In genomic region chr17:39199986-39200879, GRCh38 we compare ENCODE assay signal across 1 cellular context.
TF ChIP-seq lines count a peak whose summit lies in the region.

Gene RPL19, plus strand, starts transcription at chr17:39200283. Its CDS starts 62 bp downstream, at chr17:39200345.

TF ChIP-seq in HepG2, 621 proteins besides CTCF, POLR2A, EP300 and RAD21 (continued from another document and continues in another):
- TF ChIP-seq FOXP4 (CRISPR knock-in tag; IDR thresholded peaks at IDR 0.05) (peak; percentile 35; the same call in 1 of the 2 replicates), CEBPG (CRISPR knock-in tag; IDR thresholded peaks at IDR 0.05) (peak; percentile 87), KDM2A (CRISPR knock-in tag; IDR thresholded peaks at IDR 0.05; ENCODE audit: borderline replicate concordance, low read depth) (peak; percentile 85; the same call in 1 of the 2 replicates), ELF4 (CRISPR knock-in tag; IDR thresholded peaks at IDR 0.05; ENCODE audit: borderline replicate concordance) (peak; percentile 75; the same call in 1 of the 2 replicates), KDM6A (CRISPR knock-in tag; IDR thresholded peaks at IDR 0.05; ENCODE audit: low read depth) (0 out of 2 replicates have a peak, but pooled peaks have one; percentile 6), PAX8 (CRISPR knock-in tag; IDR thresholded peaks at IDR 0.05; ENCODE audit: borderline replicate concordance) (peak; percentile 98; the same call in 1 of the 2 replicates), AGO1 (IDR thresholded peaks at IDR 0.05; ENCODE audit: low read depth, low read length, poor library complexity, severe bottlenecking) (peak; percentile 51), SOX6 (IDR thresholded peaks at IDR 0.05) (no peak), SOX6 (CRISPR knock-in tag; IDR thresholded peaks at IDR 0.05) (peak; percentile 60), NR2F6 (IDR thresholded peaks at IDR 0.05) (0 out of 2 replicates have a peak, but pooled peaks have one; percentile 28), NR2F6 (CRISPR knock-in tag; IDR thresholded peaks at IDR 0.05) (no peak), ZNF138 (CRISPR knock-in tag; IDR thresholded peaks at IDR 0.05; ENCODE audit: low read depth) (no peak; the same call in 1 of the 2 replicates), THAP7 (CRISPR knock-in tag; IDR thresholded peaks at IDR 0.05) (peak; percentile 33; the same call in 1 of the 2 replicates), FOXA3 (CRISPR knock-in tag; IDR thresholded peaks at IDR 0.05) (peak; percentile 20; the same call in 1 of the 2 replicates), ZNF343 (CRISPR knock-in tag; IDR thresholded peaks at IDR 0.05) (peak; percentile 79; the same call in 1 of the 2 replicates), SMARCE1 (IDR thresholded peaks at IDR 0.05; ENCODE audit: borderline replicate concordance) (no peak), MAFG (CRISPR knock-in tag; IDR thresholded peaks at IDR 0.05) (0 out of 2 replicates have a peak, but pooled peaks have one; percentile 23), NFYC (CRISPR knock-in tag; IDR thresholded peaks at IDR 0.05) (peak; percentile 22; the same call in 1 of the 2 replicates), TEF (CRISPR knock-in tag; IDR thresholded peaks at IDR 0.05) (peak; percentile 51; the same call in 1 of the 2 replicates), MXI1 (IDR thresholded peaks at IDR 0.05; ENCODE audit: borderline replicate concordance, low read depth, low read length) (peak; percentile 88; the same call in 2 of the 3 replicates), GLMP (CRISPR knock-in tag; IDR thresholded peaks at IDR 0.05; ENCODE audit: borderline replicate concordance) (no peak), GMEB2 (CRISPR knock-in tag; IDR thresholded peaks at IDR 0.05; ENCODE audit: low read depth) (peak; percentile 33; the same call in 1 of the 2 replicates), ZBTB34 (CRISPR knock-in tag; IDR thresholded peaks at IDR 0.05) (no peak), BATF2 (CRISPR knock-in tag; IDR thresholded peaks at IDR 0.05) (no peak), ZNF652 (CRISPR knock-in tag; IDR thresholded peaks at IDR 0.05; ENCODE audit: borderline replicate concordance, low read depth) (peak; percentile 48; the same call in 1 of the 2 replicates), TBL1XR1 (IDR thresholded peaks at IDR 0.05; ENCODE audit: borderline replicate concordance, low read length, partially characterized antibody) (peak; percentile 30), UBTF (CRISPR knock-in tag; IDR thresholded peaks at IDR 0.05) (peak; percentile 68; the same call in 1 of the 2 replicates), AKAP8 (CRISPR knock-in tag; IDR thresholded peaks at IDR 0.05) (no peak; the same call in 1 of the 2 replicates), ATAD3A (CRISPR knock-in tag; IDR thresholded peaks at IDR 0.05) (peak; percentile 92), SETDB1 (CRISPR knock-in tag; IDR thresholded peaks at IDR 0.05; ENCODE audit: borderline replicate concordance) (0 out of 2 replicates have a peak, but pooled peaks have one; percentile 14), ARHGAP35 (CRISPR knock-in tag; IDR thresholded peaks at IDR 0.05; ENCODE audit: borderline replicate concordance) (peak; percentile 81; the same call in 1 of the 2 replicates), TFDP1 (CRISPR knock-in tag; IDR thresholded peaks at IDR 0.05; ENCODE audit: borderline replicate concordance) (peak; percentile 23; the same call in 1 of the 2 replicates), ZNF777 (CRISPR knock-in tag; IDR thresholded peaks at IDR 0.05) (no peak), NR2F1 (CRISPR knock-in tag; IDR thresholded peaks at IDR 0.05) (no peak), ZNF800 (CRISPR knock-in tag; IDR thresholded peaks at IDR 0.05) (no peak; the same call in 1 of the 2 replicates), ZBED4 (CRISPR knock-in tag; IDR thresholded peaks at IDR 0.05; ENCODE audit: borderline replicate concordance) (no peak), HMGA1 (CRISPR knock-in tag; conservative IDR thresholded peaks at IDR 0.05) (no peak), ZNF331 (CRISPR knock-in tag; IDR thresholded peaks at IDR 0.05) (peak; percentile 49; the same call in 1 of the 2 replicates), ZFX (CRISPR knock-in tag; IDR thresholded peaks at IDR 0.05; ENCODE audit: low read depth) (peak; percentile 98), ZNF3 (CRISPR knock-in tag; IDR thresholded peaks at IDR 0.05) (no peak), CCAR2 (optimal IDR thresholded peaks at IDR 0.05; ENCODE audit: low read depth, low read length) (peak; percentile 21), KLF15 (CRISPR knock-in tag; IDR thresholded peaks at IDR 0.05; ENCODE audit: borderline replicate concordance) (peak; percentile 80; the same call in 1 of the 2 replicates), JUND (CRISPR knock-in tag; IDR thresholded peaks at IDR 0.05) (0 out of 2 replicates have a peak, but pooled peaks have one; percentile 15)
